20 cellular contexts compared by ENCODE assay signal in the genomic region with DNA sequence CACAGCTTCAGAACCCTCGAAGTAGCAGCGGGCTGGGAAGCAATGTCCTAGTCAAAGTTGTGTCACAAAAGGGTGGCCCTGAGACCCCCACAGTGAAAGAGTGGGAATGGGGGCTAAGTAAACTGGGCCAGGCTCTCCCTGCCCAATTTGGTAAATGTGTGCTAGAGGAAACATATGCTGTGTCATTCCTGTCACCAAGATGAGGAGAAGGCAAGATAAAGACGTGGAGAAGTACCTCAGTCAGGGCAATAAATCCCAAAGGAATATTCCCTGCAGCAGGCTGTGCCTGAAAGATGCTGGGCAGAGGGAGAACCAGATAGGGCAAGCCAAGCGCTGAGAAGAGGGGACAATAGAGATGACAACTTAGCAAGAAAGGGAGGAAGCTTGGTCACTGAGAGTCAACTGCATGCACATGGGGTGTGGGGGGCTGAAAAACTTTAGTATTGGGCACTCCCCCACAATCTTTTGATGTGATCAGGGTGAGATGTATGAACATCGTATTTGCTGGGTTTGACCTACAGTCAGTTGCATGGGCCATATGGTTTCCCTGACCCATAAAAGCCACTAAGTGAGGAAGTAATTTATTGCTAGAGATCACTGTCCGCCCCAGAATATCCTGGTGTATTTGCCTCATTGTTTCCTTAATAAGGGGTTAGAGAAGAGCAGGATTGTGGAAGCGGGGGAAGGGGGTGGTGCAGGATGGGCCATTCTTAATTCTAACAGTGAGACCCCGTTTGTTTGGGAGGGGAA. TPM values are rescaled to one million over a fixed set of nuclear protein-coding genes. Genes with fewer than 3 reads are reported as not detected.
DNase-seq lines count a peak whose midpoint lies in the region; ATAC-seq and TF ChIP-seq lines count a peak whose summit lies in the region.
"Had no signal": no experiment of that assay in that cellular context is flagged by ENCODE, and none has a peak within 500 bp of the region (broad histone marks: within the 10 kb centered on the region; RNA-seq: fewer than 3 reads in every experiment).

No MANE protein-coding gene starts in this region.

- H3K27me3 ChIP-seq in HL-60 (ENCODE audit: insufficient read depth, poor library complexity, severe bottlenecking) (no peaks in the 10 kb centered on the region), neuronal stem cell (ENCODE audit: control insufficient read depth in 3 of 3, insufficient read depth in 3 of 3, low read depth in 1 of 3, low read length in 3 of 3) (no peaks in the 10 kb centered on the region), suprapubic skin (no peaks in the 10 kb centered on the region)
- H3K27me3 ChIP-seq: SJCRH30 had no signal

- no peak overlapping the region for H3K14ac ChIP-seq in neuronal stem cell (ENCODE audit: low read length)

- no peak overlapping the region for H2BK15ac ChIP-seq in neuronal stem cell (ENCODE audit: low read length)

- H3K27ac ChIP-seq in HL-60 (replicated peaks) (peak overlapping the region; percentile 50), neuronal stem cell (replicated peaks; ENCODE audit: low read length) (peak overlapping the region; percentile 0), suprapubic skin (no peak overlapping the region)
- H3K27ac ChIP-seq: GM23248, RWPE1, SJCRH30 had no signal

- H2BK5ac ChIP-seq in neuronal stem cell (ENCODE audit: low read length), result no peak overlapping the region

- WGBS in neuronal stem cell (ENCODE audit: extremely low coverage in 2 of 2, insufficient read length in 2 of 2, insufficient replicate concordance in 1 of 2), 2 donors, result no CpG with 5 or more reads among the region's 8 CpGs
- WGBS in suprapubic skin, result 58% methylated on average over 8 of the region's 8 CpGs

- no peak overlapping the region for H3K23ac ChIP-seq in neuronal stem cell (ENCODE audit: low read depth, low read length, poor library complexity)

- H3K9me3 ChIP-seq in neuronal stem cell (replicated peaks in 1 of 2; ENCODE audit: control insufficient read depth in 2 of 2, insufficient read depth in 1 of 2, low read depth in 1 of 2, low read length in 2 of 2) (no peaks in the 10 kb centered on the region), suprapubic skin (no peaks in the 10 kb centered on the region)
- H3K9me3 ChIP-seq: SJCRH30 had no signal

- no peak overlapping the region for H3K4me3 Mint-ChIP-seq in dendritic cell treated with granulocyte-macrophage colony-stimulating factor and Interleukin-4, amounts not matched to agents 40 ng/mL and 50 ng/mL, for 4 days
- H3K4me3 Mint-ChIP-seq: CD4-positive, alpha-beta T cell had no signal

- H3K4me1 ChIP-seq in neuronal stem cell (ENCODE audit: control insufficient read depth in 2 of 2, insufficient read depth in 1 of 2, low read depth in 1 of 2, low read length in 2 of 2) (peaks cover 0 to 23% of the 10 kb centered on the region in 2 donors), suprapubic skin (no peaks in the 10 kb centered on the region)
- H3K4me1 ChIP-seq: SJCRH30 had no signal

- H3K9ac ChIP-seq in neuronal stem cell (ENCODE audit: low read depth, low read length, poor library complexity), result no peak overlapping the region
- H3K9ac ChIP-seq: GM23248 had no signal

- intact Hi-C loops in dendritic cell treated with granulocyte-macrophage colony-stimulating factor and Interleukin-4, amounts not matched to agents 40 ng/mL and 50 ng/mL, for 4 days (cut with micrococcal nuclease), result no loop called here

- no peaks in the 10 kb centered on the region for H3K9me3 Mint-ChIP-seq in dendritic cell treated with granulocyte-macrophage colony-stimulating factor and Interleukin-4, amounts not matched to agents 40 ng/mL and 50 ng/mL, for 4 days
- H3K9me3 Mint-ChIP-seq: CD4-positive, alpha-beta T cell had no signal

- no peak overlapping the region for H3K4ac ChIP-seq in neuronal stem cell (ENCODE audit: low read length)

- H4K8ac ChIP-seq in neuronal stem cell (ENCODE audit: low read depth, low read length), result no peak overlapping the region

- H3K36me3 ChIP-seq in neuronal stem cell (replicated peaks in 1 of 2; ENCODE audit: control insufficient read depth in 2 of 2, insufficient read depth in 2 of 2, low read length in 2 of 2) (no peaks in the 10 kb centered on the region), suprapubic skin (no peaks in the 10 kb centered on the region)
- H3K36me3 ChIP-seq: SJCRH30 had no signal

- H3K18ac ChIP-seq in neuronal stem cell (ENCODE audit: low read length), result peak overlapping the region; percentile 36

- no peak overlapping the region for H3K4me2 ChIP-seq in neuronal stem cell (ENCODE audit: insufficient read depth, low read length, poor library complexity, severe bottlenecking)

- no peak for TF ChIP-seq EP300 in suprapubic skin (IDR thresholded peaks at IDR 0.05)

- TF ChIP-seq CTCF in HL-60 (IDR thresholded peaks at IDR 0.05; ENCODE audit: insufficient read depth, low read length) (no peak), suprapubic skin (IDR thresholded peaks at IDR 0.05) (no peak)

- H3K4me3 ChIP-seq in HL-60 (replicated peaks; ENCODE audit: insufficient read depth, low read length), result no peak overlapping the region
- H3K4me3 ChIP-seq in neuronal stem cell (ENCODE audit: low read length in 2 of 2), result no peak overlapping the region
- H3K4me3 ChIP-seq in suprapubic skin, result no peak overlapping the region
- H3K4me3 ChIP-seq: GM12878, GM23248, SJCRH30 had no signal

- H3K36me3 Mint-ChIP-seq in dendritic cell treated with granulocyte-macrophage colony-stimulating factor and Interleukin-4, amounts not matched to agents 40 ng/mL and 50 ng/mL, for 4 days (ENCODE audit: low read depth), result no peaks in the 10 kb centered on the region

- no peak overlapping the region for H2AK5ac ChIP-seq in neuronal stem cell (ENCODE audit: low read depth, low read length)

- H2BK120ac ChIP-seq in neuronal stem cell (ENCODE audit: low read depth, low read length), result no peak overlapping the region

- TF ChIP-seq POLR2A in suprapubic skin (IDR thresholded peaks at IDR 0.05), result no peak

- no peak for ATAC-seq in GM18873 (IDR thresholded peaks at IDR 0.05; ENCODE audit: low FRiP score, unreplicated experiment)
- ATAC-seq: GM12878 had no signal

- H2BK12ac ChIP-seq in neuronal stem cell (ENCODE audit: low read length), result no peak overlapping the region

- no peak overlapping the region for H4K91ac ChIP-seq in neuronal stem cell (ENCODE audit: low read depth, low read length, poor library complexity)

- no peaks in the 10 kb centered on the region for H3K79me1 ChIP-seq in neuronal stem cell (ENCODE audit: low read depth, low read length)

- peak overlapping the region; percentile 5 for H3K27ac Mint-ChIP-seq in dendritic cell treated with granulocyte-macrophage colony-stimulating factor and Interleukin-4, amounts not matched to agents 40 ng/mL and 50 ng/mL, for 4 days
- H3K27ac Mint-ChIP-seq: CD4-positive, alpha-beta T cell had no signal

- DNase-seq in HL-60 (ENCODE audit: low read depth in 1 of 2, low spot score in 1 of 2), result peak in 1 of 2 experiments; percentile 13
- DNase-seq in NCI-H82 (lab: John Stamatoyannopoulos, UW), result peak; percentile 37
- DNase-seq in neuronal stem cell (ENCODE audit: low spot score), result no peak
- no peak for DNase-seq in suprapubic skin (ENCODE audit: low spot score in 2 of 2)
- no peak for DNase-seq in NCI-H1105 treated with DMSO at 0.1 percent for 48 hours (lab: John Stamatoyannopoulos, UW)
- DNase-seq in midbrain (lab: John Stamatoyannopoulos, UW), result no peak
- DNase-seq: Calu3; CD4-positive, alpha-beta T cell; DMS79; GM23248; KG1; NCI-H2029 treated with DMSO at 0.1 percent for 48 hours; NCI-H226; NCI-H526; SJCRH30 had no signal

- no peak overlapping the region for H2AFZ ChIP-seq in neuronal stem cell (ENCODE audit: low read length)
- H2AFZ ChIP-seq: GM23248 had no signal

- peaks cover 29% of the 10 kb centered on the region for H3K4me1 Mint-ChIP-seq in dendritic cell treated with granulocyte-macrophage colony-stimulating factor and Interleukin-4, amounts not matched to agents 40 ng/mL and 50 ng/mL, for 4 days (ENCODE audit: low read depth)

- peaks cover 5% of the 10 kb centered on the region for H3K27me3 Mint-ChIP-seq in dendritic cell treated with granulocyte-macrophage colony-stimulating factor and Interleukin-4, amounts not matched to agents 40 ng/mL and 50 ng/mL, for 4 days
- H3K27me3 Mint-ChIP-seq: CD4-positive, alpha-beta T cell had no signal

RNA-seq across cellular contexts. Expression of a gene that starts 49.9 kb away (rescaled TPM):
- 20.1 TPM for polyA plus RNA-seq in neuronal stem cell (2013, experiment 1 of 2)
- 20.4 TPM for polyA plus RNA-seq in neuronal stem cell (2013, experiment 2 of 2)
- total RNA-seq in suprapubic skin, result 1 to 10 TPM; 5.1 to 6.8 (median 5.6) TPM
- total RNA-seq: G401, GM23248 had no signal
